In genomic region chr19:47435883-47436417, GRCh38 we compare ENCODE assay signal across 20 cellular contexts. TPM values are rescaled to one million over a fixed set of nuclear protein-coding genes. Genes with fewer than 3 reads are reported as not detected.
DNase-seq lines count a peak whose midpoint lies in the region; ATAC-seq and TF ChIP-seq lines count a peak whose summit lies in the region.
"Had no signal": no experiment of that assay in that cellular context is flagged by ENCODE, and none has a peak within 500 bp of the region (broad histone marks: within the 10 kb centered on the region; RNA-seq: fewer than 3 reads in every experiment).

No MANE protein-coding gene starts in this region.

- no peak for TF ChIP-seq CTCF in activated CD8-positive, alpha-beta T cell treated with anti-CD3 and anti-CD28 coated beads for 36 hours (IDR thresholded peaks at IDR 0.05)
- TF ChIP-seq CTCF in lower lobe of right lung (IDR thresholded peaks at IDR 0.05): no peak

- no peaks in the 10 kb centered on the region for H3K36me3 ChIP-seq in BLaER1 treated with 17β-estradiol and CSF1 and Interleukin-3, amounts not matched to agents 10 nM and 100 nM
- H3K36me3 ChIP-seq in lower lobe of right lung: no peaks in the 10 kb centered on the region
- H3K36me3 ChIP-seq: MG63, right atrium auricular region, tibial artery, vagina had no signal

- peaks cover 57% of the 10 kb centered on the region for H3K4me1 Mint-ChIP-seq in activated CD8-positive, alpha-beta T cell treated with anti-CD3 and anti-CD28 coated beads, Interleukin-2, amount 10 ng/mL, durations not matched to agents 7 days and 5 days (ENCODE audit: low read depth)
- H3K4me1 Mint-ChIP-seq in activated CD8-positive, alpha-beta T cell treated with anti-CD3 and anti-CD28 coated beads for 36 hours (ENCODE audit: low read depth): peaks cover 27% of the 10 kb centered on the region
- H3K4me1 Mint-ChIP-seq in activated CD4-positive, alpha-beta memory T cell treated with anti-CD3 and anti-CD28 coated beads for 36 hours (ENCODE audit: low read depth): peaks cover 15% of the 10 kb centered on the region
- H3K4me1 Mint-ChIP-seq: endodermal cell had no signal

- H3K9me3 ChIP-seq in BLaER1 treated with 17β-estradiol and CSF1 and Interleukin-3, amounts not matched to agents 10 nM and 100 nM (replicated peaks in 1 of 11): peaks cover 0 to 21% (median 12%) of the 10 kb centered on the region in 11 experiments; a peak in 15 of 22 replicates
- no peaks in the 10 kb centered on the region for H3K9me3 ChIP-seq in lower lobe of right lung
- H3K9me3 ChIP-seq: MG63, right atrium auricular region, tibial artery, vagina had no signal

- H3K27ac Mint-ChIP-seq in activated CD8-positive, alpha-beta T cell treated with anti-CD3 and anti-CD28 coated beads, Interleukin-2, amount 10 ng/mL, durations not matched to agents 7 days and 5 days: peak overlapping the region; percentile 23
- H3K27ac Mint-ChIP-seq in activated CD8-positive, alpha-beta T cell treated with anti-CD3 and anti-CD28 coated beads for 36 hours: no peak overlapping the region
- peak overlapping the region; percentile 4 for H3K27ac Mint-ChIP-seq in activated CD4-positive, alpha-beta memory T cell treated with anti-CD3 and anti-CD28 coated beads for 36 hours
- H3K27ac Mint-ChIP-seq: CD4-positive, alpha-beta T cell; endodermal cell; HFFc6 had no signal

- POLR2A ChIA-PET in activated CD8-positive, alpha-beta T cell treated with anti-CD3 and anti-CD28 coated beads, Interleukin-2, amount 10 ng/mL, durations not matched to agents 7 days and 5 days (lab: Charles Lee): interaction anchor here (0.6 to 2.6 kb wide), 3 partner anchors 48 to 271 kb away, joined by 3 to 14 read pairs (median 10); partner anchors contain the start of gene KPTN
- POLR2A ChIA-PET in activated CD8-positive, alpha-beta T cell treated with anti-CD3 and anti-CD28 coated beads for 36 hours (lab: Charles Lee): interaction anchor here (0.8 to 1.5 kb wide), 4 partner anchors 53 to 255 kb away, joined by 3 to 5 read pairs (median 4); no protein-coding TSS in a partner anchor
- POLR2A ChIA-PET in activated CD4-positive, alpha-beta memory T cell treated with anti-CD3 and anti-CD28 coated beads for 36 hours (lab: Charles Lee): no interaction called here

- peaks cover 0 to 47% (median 12%) of the 10 kb centered on the region in 11 experiments; a peak in 9 of 22 replicates for H4K20me1 ChIP-seq in BLaER1 treated with 17β-estradiol and CSF1 and Interleukin-3, amounts not matched to agents 10 nM and 100 nM

- peaks cover 49 to 92% (median 76%) of the 10 kb centered on the region in 11 experiments for H3K27me3 ChIP-seq in BLaER1 treated with 17β-estradiol and CSF1 and Interleukin-3, amounts not matched to agents 10 nM and 100 nM
- H3K27me3 ChIP-seq in lower lobe of right lung (ENCODE audit: low read depth): peaks cover 60% of the 10 kb centered on the region
- H3K27me3 ChIP-seq: vagina had no signal

- H3K4me3 Mint-ChIP-seq in activated CD8-positive, alpha-beta T cell treated with anti-CD3 and anti-CD28 coated beads, Interleukin-2, amount 10 ng/mL, durations not matched to agents 7 days and 5 days: no peak overlapping the region
- no peak overlapping the region for H3K4me3 Mint-ChIP-seq in activated CD8-positive, alpha-beta T cell treated with anti-CD3 and anti-CD28 coated beads for 36 hours
- no peak overlapping the region for H3K4me3 Mint-ChIP-seq in activated CD4-positive, alpha-beta memory T cell treated with anti-CD3 and anti-CD28 coated beads for 36 hours
- H3K4me3 Mint-ChIP-seq: endodermal cell, memory B cell had no signal

- H3K4me2 ChIP-seq in BLaER1 treated with 17β-estradiol and CSF1 and Interleukin-3, amounts not matched to agents 10 nM and 100 nM: peak overlapping the region; percentile 48 to 80 (median 65); a peak in 19 of 22 replicates
- H3K4me2 ChIP-seq: PC-9 had no signal

- H3K9me3 Mint-ChIP-seq in activated CD8-positive, alpha-beta T cell treated with anti-CD3 and anti-CD28 coated beads, Interleukin-2, amount 10 ng/mL, durations not matched to agents 7 days and 5 days (ENCODE audit: insufficient read depth): no peaks in the 10 kb centered on the region
- no peaks in the 10 kb centered on the region for H3K9me3 Mint-ChIP-seq in activated CD8-positive, alpha-beta T cell treated with anti-CD3 and anti-CD28 coated beads for 36 hours
- no peaks in the 10 kb centered on the region for H3K9me3 Mint-ChIP-seq in activated CD4-positive, alpha-beta memory T cell treated with anti-CD3 and anti-CD28 coated beads for 36 hours
- H3K9me3 Mint-ChIP-seq: CD4-positive, alpha-beta T cell; endodermal cell; HFFc6; memory B cell had no signal

- no peak for DNase-seq in activated CD8-positive, alpha-beta T cell treated with anti-CD3 and anti-CD28 coated beads, Interleukin-2, amount 10 ng/mL, durations not matched to agents 7 days and 5 days
- no peak for DNase-seq in activated CD8-positive, alpha-beta T cell treated with anti-CD3 and anti-CD28 coated beads for 36 hours
- DNase-seq in activated CD4-positive, alpha-beta memory T cell treated with anti-CD3 and anti-CD28 coated beads for 36 hours: no peak
- DNase-seq in lower lobe of right lung (peak; percentile 14), kidney glomerular epithelial cell (lab: John Stamatoyannopoulos, UW) (no peak), HUDEP-2 (lab: John Stamatoyannopoulos, UW; ENCODE audit: unreplicated experiment in 76 of 76) (no peak)
- DNase-seq in stimulated activated naive CD4-positive, alpha-beta T cell (lab: John Stamatoyannopoulos, UW): no peak

- ATAC-seq in activated CD8-positive, alpha-beta T cell treated with anti-CD3 and anti-CD28 coated beads, Interleukin-2, amount 10 ng/mL, durations not matched to agents 7 days and 5 days: no peak
- no peak for ATAC-seq in activated CD8-positive, alpha-beta T cell treated with anti-CD3 and anti-CD28 coated beads for 36 hours
- no peak for ATAC-seq in lower lobe of right lung

- H3K9ac ChIP-seq in BLaER1 treated with 17β-estradiol and CSF1 and Interleukin-3, amounts not matched to agents 10 nM and 100 nM: no peak overlapping the region
- H3K9ac ChIP-seq: KMS-11 had no signal

- H3K27me3 Mint-ChIP-seq in activated CD8-positive, alpha-beta T cell treated with anti-CD3 and anti-CD28 coated beads, Interleukin-2, amount 10 ng/mL, durations not matched to agents 7 days and 5 days (ENCODE audit: low read depth): peaks cover 14% of the 10 kb centered on the region
- peaks cover 41% of the 10 kb centered on the region for H3K27me3 Mint-ChIP-seq in activated CD8-positive, alpha-beta T cell treated with anti-CD3 and anti-CD28 coated beads for 36 hours
- peaks cover 36% of the 10 kb centered on the region for H3K27me3 Mint-ChIP-seq in activated CD4-positive, alpha-beta memory T cell treated with anti-CD3 and anti-CD28 coated beads for 36 hours

- peaks cover 21 to 36% (median 29%) of the 10 kb centered on the region in 10 experiments for H3K4me1 ChIP-seq in BLaER1 treated with 17β-estradiol and CSF1 and Interleukin-3, amounts not matched to agents 10 nM and 100 nM
- H3K4me1 ChIP-seq in lower lobe of right lung: no peaks in the 10 kb centered on the region
- H3K4me1 ChIP-seq: right atrium auricular region had no signal

- intact Hi-C loops in activated CD8-positive, alpha-beta T cell treated with anti-CD3 and anti-CD28 coated beads for 36 hours (cut with micrococcal nuclease): loop anchor here (2.0 to 10.0 kb wide), 3 partner anchors 49 to 263 kb away; partner anchors contain the start of genes KPTN and NAPA
- intact Hi-C loops in activated CD4-positive, alpha-beta memory T cell treated with anti-CD3 and anti-CD28 coated beads for 36 hours (cut with micrococcal nuclease): loop anchor here (1.0 to 10.0 kb wide), 5 partner anchors 49 to 271 kb away; partner anchors contain the start of genes BICRA, KPTN and NAPA
- intact Hi-C loops in lower lobe of right lung (cut with DNase I): loop anchor here (5.0 kb wide), 1 partner anchor 271 kb away; no protein-coding TSS in a partner anchor

- peaks cover 6% of the 10 kb centered on the region for H3K36me3 Mint-ChIP-seq in activated CD8-positive, alpha-beta T cell treated with anti-CD3 and anti-CD28 coated beads, Interleukin-2, amount 10 ng/mL, durations not matched to agents 7 days and 5 days (ENCODE audit: low read depth)
- H3K36me3 Mint-ChIP-seq in activated CD8-positive, alpha-beta T cell treated with anti-CD3 and anti-CD28 coated beads for 36 hours (ENCODE audit: low read depth): no peaks in the 10 kb centered on the region
- H3K36me3 Mint-ChIP-seq in activated CD4-positive, alpha-beta memory T cell treated with anti-CD3 and anti-CD28 coated beads for 36 hours: no peaks in the 10 kb centered on the region

- H3K27ac ChIP-seq in BLaER1 treated with 17β-estradiol and CSF1 and Interleukin-3, amounts not matched to agents 10 nM and 100 nM: no peak overlapping the region
- no peak overlapping the region for H3K27ac ChIP-seq in lower lobe of right lung
- H3K27ac ChIP-seq: KMS-11, PC-9, right atrium auricular region, tibial artery, vagina had no signal

- H3K4me3 ChIP-seq in BLaER1 treated with 17β-estradiol and CSF1 and Interleukin-3, amounts not matched to agents 10 nM and 100 nM: no peak overlapping the region
- H3K4me3 ChIP-seq in lower lobe of right lung: no peak overlapping the region
- H3K4me3 ChIP-seq: MG63, PC-9, right atrium auricular region, tibial artery, vagina had no signal

- CTCF ChIA-PET in activated CD8-positive, alpha-beta T cell treated with anti-CD3 and anti-CD28 coated beads, Interleukin-2, amount 10 ng/mL, durations not matched to agents 7 days and 5 days (lab: Charles Lee): interaction anchor here (0.8 to 5.7 kb wide), 24 partner anchors 8 to 309 kb away, joined by 3 to 118 read pairs (median 6); partner anchors contain the start of genes DHX34, KPTN, NAPA and NOP53
- CTCF ChIA-PET in activated CD8-positive, alpha-beta T cell treated with anti-CD3 and anti-CD28 coated beads for 36 hours (lab: Charles Lee): interaction anchor here (0.5 to 6.1 kb wide), 24 partner anchors 8 to 287 kb away, joined by 3 to 91 read pairs (median 6); partner anchors contain the start of genes EHD2, KPTN and NAPA
- CTCF ChIA-PET in activated CD4-positive, alpha-beta memory T cell treated with anti-CD3 and anti-CD28 coated beads for 36 hours (lab: Charles Lee): interaction anchor here (0.6 to 8.0 kb wide), 22 partner anchors 8 to 308 kb away, joined by 3 to 193 read pairs (median 6); partner anchors contain the start of genes EHD2, KPTN, NAPA and NOP53

RNA-seq across cellular contexts. Expression of gene MEIS3, which starts 16.6 kb away (rescaled TPM):
- total RNA-seq in activated CD8-positive, alpha-beta T cell treated with anti-CD3 and anti-CD28 coated beads, Interleukin-2, amount 10 ng/mL, durations not matched to agents 7 days and 5 days: not detected
- not detected for total RNA-seq in activated CD8-positive, alpha-beta T cell treated with anti-CD3 and anti-CD28 coated beads for 36 hours
- under 1 TPM; 0.26 to 0.63 TPM for total RNA-seq in activated CD4-positive, alpha-beta memory T cell treated with anti-CD3 and anti-CD28 coated beads for 36 hours
- total RNA-seq in lower lobe of right lung: 5.3 TPM

RNA-seq across cellular contexts. Expression of gene SLC8A2, which starts 35.7 kb away (rescaled TPM):
- total RNA-seq in activated CD8-positive, alpha-beta T cell treated with anti-CD3 and anti-CD28 coated beads, Interleukin-2, amount 10 ng/mL, durations not matched to agents 7 days and 5 days: under 1 TPM; 0.05 to 0.44 TPM
- under 1 TPM; 0.18 to 0.43 TPM for total RNA-seq in activated CD8-positive, alpha-beta T cell treated with anti-CD3 and anti-CD28 coated beads for 36 hours
- under 1 TPM in 1 of 2 experiments, not detected in 1; 0.14 TPM for total RNA-seq in activated CD4-positive, alpha-beta memory T cell treated with anti-CD3 and anti-CD28 coated beads for 36 hours
- 0.27 TPM for total RNA-seq in lower lobe of right lung
- total RNA-seq: A172; CD4-positive, alpha-beta T cell; HFFc6; HT1080; PC-9 had no signal

RNA-seq across cellular contexts. Expression of gene KPTN, which starts 48.1 kb away (rescaled TPM):
- 10 to 100 TPM; 12.6 to 13.0 TPM for total RNA-seq in activated CD8-positive, alpha-beta T cell treated with anti-CD3 and anti-CD28 coated beads, Interleukin-2, amount 10 ng/mL, durations not matched to agents 7 days and 5 days
- 10 to 100 TPM; 10.4 to 11.0 TPM for total RNA-seq in activated CD8-positive, alpha-beta T cell treated with anti-CD3 and anti-CD28 coated beads for 36 hours
- total RNA-seq in activated CD4-positive, alpha-beta memory T cell treated with anti-CD3 and anti-CD28 coated beads for 36 hours: 1 to 10 TPM; 7.0 to 9.2 TPM
- total RNA-seq in lower lobe of right lung: 14.5 TPM
